In genomic region chr1:196376648-196377295, GRCh38 we compare ENCODE assay signal across 23 cellular contexts.
DNase-seq lines count a peak whose midpoint lies in the region; ATAC-seq, FAIRE-seq and TF ChIP-seq lines count a peak whose summit lies in the region.
"Had no signal": no experiment of that assay in that cellular context is flagged by ENCODE, and none has a peak within 500 bp of the region (broad histone marks: within the 10 kb centered on the region; RNA-seq: fewer than 3 reads in every experiment).

No MANE protein-coding gene starts in this region.

- H3K27me3 Mint-ChIP-seq in dendritic cell treated with granulocyte-macrophage colony-stimulating factor and Interleukin-4, amounts not matched to agents 40 ng/mL and 50 ng/mL, for 4 days, result no peaks in the 10 kb centered on the region
- H3K27me3 Mint-ChIP-seq in T-helper 2 cell treated with Interferon-gamma antibody and Interleukin-4, amounts not matched to agents 5 μg/mL and 100 μg/mL, for 36 hours (ENCODE audit: low read depth), result no peaks in the 10 kb centered on the region

- H3K36me3 Mint-ChIP-seq in dendritic cell treated with granulocyte-macrophage colony-stimulating factor and Interleukin-4, amounts not matched to agents 40 ng/mL and 50 ng/mL, for 4 days (ENCODE audit: low read depth), result no peaks in the 10 kb centered on the region
- no peaks in the 10 kb centered on the region for H3K36me3 Mint-ChIP-seq in T-helper 2 cell treated with Interferon-gamma antibody and Interleukin-4, amounts not matched to agents 5 μg/mL and 100 μg/mL, for 36 hours (ENCODE audit: low read depth)
- H3K36me3 Mint-ChIP-seq: CD8-positive, alpha-beta T cell had no signal

- TF ChIP-seq POLR2A in adrenal gland (IDR thresholded peaks at IDR 0.05), result no peak

- H3K4me1 Mint-ChIP-seq in dendritic cell treated with granulocyte-macrophage colony-stimulating factor and Interleukin-4, amounts not matched to agents 40 ng/mL and 50 ng/mL, for 4 days (ENCODE audit: low read depth), result peaks cover 6% of the 10 kb centered on the region
- no peaks in the 10 kb centered on the region for H3K4me1 Mint-ChIP-seq in T-helper 2 cell treated with Interferon-gamma antibody and Interleukin-4, amounts not matched to agents 5 μg/mL and 100 μg/mL, for 36 hours (ENCODE audit: low read depth)

- no peak overlapping the region for H3K4me2 ChIP-seq in OCI-LY7 (ENCODE audit: low read length)
- H3K4me2 ChIP-seq: BLaER1 had no signal

- H3K9me3 ChIP-seq in small intestine (ENCODE audit: control insufficient read depth, low read depth) (no peaks in the 10 kb centered on the region), OCI-LY7 (ENCODE audit: low read length) (no peaks in the 10 kb centered on the region), adrenal gland (replicated peaks in 1 of 3) (no peaks in the 10 kb centered on the region)
- H3K9me3 ChIP-seq: BLaER1, HAP-1 had no signal

- H3K79me2 ChIP-seq in OCI-LY7 (ENCODE audit: insufficient read depth, low read depth, low read length), result no peaks in the 10 kb centered on the region

- no TSS peak for BruUV-seq in OCI-LY7 (replicated peaks; lab: Mats Ljungman, UMichigan)

- H3K4me1 ChIP-seq in small intestine (ENCODE audit: control insufficient read depth in 2 of 2, insufficient read depth in 1 of 2, low read depth in 1 of 2, low read length in 1 of 2), result no peaks in the 10 kb centered on the region
- no peaks in the 10 kb centered on the region for H3K4me1 ChIP-seq in OCI-LY7 (ENCODE audit: insufficient read depth, low read length, poor library complexity, severe bottlenecking)
- H3K4me1 ChIP-seq in adrenal gland (replicated peaks in 1 of 2), result no peaks in the 10 kb centered on the region
- H3K4me1 ChIP-seq: BLaER1 had no signal

- H3K27ac ChIP-seq in small intestine (ENCODE audit: low read depth in 1 of 2, low read length in 1 of 2), result no peak overlapping the region
- H3K27ac ChIP-seq in OCI-LY7 (ENCODE audit: low read depth, low read length, poor library complexity, severe bottlenecking), result no peak overlapping the region
- no peak overlapping the region for H3K27ac ChIP-seq in adrenal gland
- H3K27ac ChIP-seq: BLaER1 had no signal

- no peak for TF ChIP-seq CTCF in OCI-LY7 (conservative IDR thresholded peaks at IDR 0.05; ENCODE audit: low read length)
- no peak for TF ChIP-seq CTCF in adrenal gland (IDR thresholded peaks at IDR 0.05)

- DNase-seq in OCI-M1 (lab: John Stamatoyannopoulos, UW) (peak; percentile 89), small intestine (no peak), OCI-LY7 (ENCODE audit: low spot score) (no peak), adrenal gland (no peak)
- DNase-seq in T-helper 2 cell treated with Interferon-gamma antibody and Interleukin-4, amounts not matched to agents 5 μg/mL and 100 μg/mL, for 36 hours (ENCODE audit: low spot score), result no peak
- DNase-seq: CD8-positive, alpha-beta T cell; DND-41; Karpas-422; NCI-H1417 treated with DMSO at 0.1 percent for 48 hours; NCI-H1930; NCI-H2171; NCI-H446 treated with DMSO at 0.1 percent for 48 hours; SHP77 treated with DMSO at 0.1 percent for 48 hours had no signal

- 74 to 83% (median 74%) methylated on average over 4 of the region's 4 CpGs for WGBS in small intestine, 3 donors
- 67 to 75% (median 72%) methylated on average over 4 of the region's 4 CpGs for WGBS in adrenal gland, 4 donors

- no peaks in the 10 kb centered on the region for H3K9me3 Mint-ChIP-seq in dendritic cell treated with granulocyte-macrophage colony-stimulating factor and Interleukin-4, amounts not matched to agents 40 ng/mL and 50 ng/mL, for 4 days
- no peaks in the 10 kb centered on the region for H3K9me3 Mint-ChIP-seq in T-helper 2 cell treated with Interferon-gamma antibody and Interleukin-4, amounts not matched to agents 5 μg/mL and 100 μg/mL, for 36 hours
- H3K9me3 Mint-ChIP-seq: CD8-positive, alpha-beta T cell; T-helper 1 cell treated with Interleukin-12 subunit alpha and Interleukin-12 subunit beta and Interleukin-4 antibody, amounts not matched to agents 30 μg/mL and 1 μg/mL, for 36 hours had no signal

- H3K4me3 Mint-ChIP-seq in dendritic cell treated with granulocyte-macrophage colony-stimulating factor and Interleukin-4, amounts not matched to agents 40 ng/mL and 50 ng/mL, for 4 days, result no peak overlapping the region
- no peak overlapping the region for H3K4me3 Mint-ChIP-seq in T-helper 2 cell treated with Interferon-gamma antibody and Interleukin-4, amounts not matched to agents 5 μg/mL and 100 μg/mL, for 36 hours
- H3K4me3 Mint-ChIP-seq: CD8-positive, alpha-beta T cell; T-helper 1 cell treated with Interleukin-12 subunit alpha and Interleukin-12 subunit beta and Interleukin-4 antibody, amounts not matched to agents 30 μg/mL and 1 μg/mL, for 36 hours had no signal

- peak overlapping the region; percentile 16 for H3K27ac Mint-ChIP-seq in dendritic cell treated with granulocyte-macrophage colony-stimulating factor and Interleukin-4, amounts not matched to agents 40 ng/mL and 50 ng/mL, for 4 days
- no peak overlapping the region for H3K27ac Mint-ChIP-seq in T-helper 2 cell treated with Interferon-gamma antibody and Interleukin-4, amounts not matched to agents 5 μg/mL and 100 μg/mL, for 36 hours
- H3K27ac Mint-ChIP-seq: CD8-positive, alpha-beta T cell; T-helper 1 cell treated with Interleukin-12 subunit alpha and Interleukin-12 subunit beta and Interleukin-4 antibody, amounts not matched to agents 30 μg/mL and 1 μg/mL, for 36 hours had no signal

- FAIRE-seq in small intestine (lab: Jason Lieb, UNC), result no peak
- FAIRE-seq: A204.1, G401.6, GM12891, GM18507 had no signal

- H3K27me3 ChIP-seq in small intestine (ENCODE audit: control insufficient read depth in 2 of 2, insufficient read depth in 2 of 2, low read length in 2 of 2) (no peaks in the 10 kb centered on the region), adrenal gland (no peaks in the 10 kb centered on the region)
- H3K27me3 ChIP-seq: BLaER1 had no signal

- CTCF ChIA-PET in OCI-LY7 (lab: Charles Lee; ENCODE audit: unreplicated experiment), result no interaction called here

- H3K4me3 ChIP-seq in small intestine (ENCODE audit: low read depth in 1 of 2, low read length in 2 of 2) (no peak overlapping the region), OCI-LY7 (ENCODE audit: low read depth, low read length, poor library complexity, severe bottlenecking) (no peak overlapping the region), adrenal gland (no peak overlapping the region)
- H3K4me3 ChIP-seq: BLaER1, HAP-1 had no signal

- no peaks in the 10 kb centered on the region for H4K20me1 ChIP-seq in OCI-LY7 (ENCODE audit: insufficient read depth, low read length)
- H4K20me1 ChIP-seq: BLaER1 had no signal

- POLR2A ChIA-PET in OCI-LY7 (lab: Charles Lee), result no interaction called here

- H2AFZ ChIP-seq in OCI-LY7 (ENCODE audit: low read length), result no peak overlapping the region

- intact Hi-C loops in dendritic cell treated with granulocyte-macrophage colony-stimulating factor and Interleukin-4, amounts not matched to agents 40 ng/mL and 50 ng/mL, for 4 days (cut with micrococcal nuclease), result no loop called here
- intact Hi-C loops in OCI-LY7 (cut with micrococcal nuclease; ENCODE audit: unreplicated experiment), result loop anchor here (5.0 kb wide), 1 partner anchor 224 kb away; no protein-coding TSS in a partner anchor
- intact Hi-C loops in adrenal gland (cut with DNase I), result no loop called here

- ATAC-seq in GM18511 (IDR thresholded peaks at IDR 0.05; ENCODE audit: unreplicated experiment) (peak; percentile 35), HG03139 (IDR thresholded peaks at IDR 0.05; ENCODE audit: unreplicated experiment) (peak; percentile 41)
- ATAC-seq: CD8-positive, alpha-beta T cell had no signal

- H3K36me3 ChIP-seq in small intestine (ENCODE audit: control insufficient read depth in 2 of 2, insufficient read depth in 2 of 2, low read length in 2 of 2) (no peaks in the 10 kb centered on the region), OCI-LY7 (ENCODE audit: insufficient read depth, low read length) (no peaks in the 10 kb centered on the region), adrenal gland (replicated peaks in 1 of 2) (no peaks in the 10 kb centered on the region)
- H3K36me3 ChIP-seq: BLaER1, HAP-1 had no signal

- H3K9me2 ChIP-seq in OCI-LY7 (ENCODE audit: insufficient read depth, low read length), result no peaks in the 10 kb centered on the region
